ENCODE assay signal across 16 cellular contexts in genomic region chrX:139881130-139881529, GRCh38. TPM values are rescaled to one million over a fixed set of nuclear protein-coding genes. Genes with fewer than 3 reads are reported as not detected.
DNase-seq lines count a peak whose midpoint lies in the region; ATAC-seq and TF ChIP-seq lines count a peak whose summit lies in the region.
"Had no signal": no experiment of that assay in that cellular context is flagged by ENCODE, and none has a peak within 500 bp of the region (broad histone marks: within the 10 kb centered on the region; RNA-seq: fewer than 3 reads in every experiment).

No MANE protein-coding gene starts in this region.

- no peaks in the 10 kb centered on the region for H3K9me3 ChIP-seq in duodenal mucosa (ENCODE audit: control insufficient read depth in 1 of 2, low read length in 2 of 2)
- H3K9me3 ChIP-seq: sigmoid colon had no signal

- no peak for TF ChIP-seq CTCF in omental fat pad (IDR thresholded peaks at IDR 0.05)

- H3K4me3 ChIP-seq in duodenal mucosa (ENCODE audit: low read depth in 1 of 2, low read length in 2 of 2), result no peak overlapping the region
- H3K4me3 ChIP-seq: GM23338, lung, neural progenitor cell, sigmoid colon had no signal

- no peaks in the 10 kb centered on the region for H3K27me3 ChIP-seq in duodenal mucosa (ENCODE audit: control insufficient read depth in 1 of 2, insufficient read depth in 2 of 2, low read length in 2 of 2)
- H3K27me3 ChIP-seq: neural progenitor cell, sigmoid colon had no signal

- H3K36me3 ChIP-seq in duodenal mucosa (ENCODE audit: control insufficient read depth in 1 of 2, insufficient read depth in 2 of 2, low read length in 2 of 2), result no peaks in the 10 kb centered on the region
- H3K36me3 ChIP-seq: sigmoid colon had no signal

- H3K27ac ChIP-seq in duodenal mucosa (ENCODE audit: low read depth, low read length), result peak overlapping the region; percentile 20
- H3K27ac ChIP-seq: neural progenitor cell had no signal

- ATAC-seq in omental fat pad (ENCODE audit: low FRiP score) (peak; percentile 51), HG03354 (IDR thresholded peaks at IDR 0.05; ENCODE audit: poor library complexity, severe bottlenecking, unreplicated experiment) (no peak)
- ATAC-seq: GM23338 had no signal

- no peaks in the 10 kb centered on the region for H3K4me1 ChIP-seq in duodenal mucosa (ENCODE audit: control insufficient read depth in 1 of 2, insufficient read depth in 2 of 2, low read length in 2 of 2)
- H3K4me1 ChIP-seq: neural progenitor cell had no signal

- no peak overlapping the region for H3K9ac ChIP-seq in duodenal mucosa (ENCODE audit: low read depth in 1 of 2, low read length in 2 of 2)
- H3K9ac ChIP-seq: neural progenitor cell had no signal

- DNase-seq in EH (ENCODE audit: low read depth), result peak; percentile 78
- peak; percentile 86 for DNase-seq in NCI-H226
- DNase-seq in omental fat pad (ENCODE audit: low spot score), result no peak
- DNase-seq in NCI-H1417 (lab: John Stamatoyannopoulos, UW), result no peak
- DNase-seq in T1000 (lab: John Stamatoyannopoulos, UW), result no peak
- DNase-seq in NCI-H1092 treated with DMSO at 0.1 percent for 48 hours (lab: John Stamatoyannopoulos, UW), result no peak
- DNase-seq: activated gamma-delta T cell; CD4-positive, alpha-beta memory T cell; hippocampal formation; NCI-H187; sigmoid colon had no signal

RNA-seq across cellular contexts. Expression of gene ATP11C, which starts 51.7 kb away (rescaled TPM):
- 10 to 100 TPM; 23.5 to 41.8 (median 32.5) TPM for total RNA-seq in omental fat pad

Comparison
In these comparisons a context has a peak if more than half of its experiments do, and no peak if none do; other contexts are left out.
1. DNase-seq: peak in EH (single experiment) and NCI-H226 (single experiment); none in omental fat pad (single experiment), NCI-H1417 (0 of 3), T1000 (single experiment) and NCI-H1092 treated with DMSO at 0.1 percent for 48 hours (single experiment).